21 cellular contexts compared by ENCODE assay signal in genomic region chr1:30537279-30537678, GRCh38.
"Had no signal": no experiment of that assay in that cellular context is flagged by ENCODE, and none has a peak within 500 bp of the region (broad histone marks: within the 10 kb centered on the region; RNA-seq: fewer than 3 reads in every experiment).

No MANE protein-coding gene starts in this region.

- H3K9me3 Mint-ChIP-seq: memory B cell; stimulated activated effector memory CD8-positive, alpha-beta T cell treated with anti-CD3 and anti-CD28 coated beads, Interleukin-12 subunit alpha, Interleukin-12 subunit beta, amount 100 ng/mL, for 72 hours had no signal

- H3K4me1 ChIP-seq: esophagus squamous epithelium, prostate gland, stomach, thyroid gland had no signal

- H3K4me3 ChIP-seq: esophagus squamous epithelium, lung, mucosa of descending colon, prostate gland, stomach, thyroid gland had no signal

- H3K36me3 Mint-ChIP-seq: memory B cell; mesothelial cell of epicardium; naive B cell; stimulated activated effector memory CD8-positive, alpha-beta T cell treated with anti-CD3 and anti-CD28 coated beads, Interleukin-12 subunit alpha, Interleukin-12 subunit beta, amount 100 ng/mL, for 72 hours had no signal

- H3K27ac Mint-ChIP-seq: memory B cell; mesothelial cell of epicardium; naive B cell; nephron progenitor cell; stimulated activated effector memory CD8-positive, alpha-beta T cell treated with anti-CD3 and anti-CD28 coated beads, Interleukin-12 subunit alpha, Interleukin-12 subunit beta, amount 100 ng/mL, for 72 hours had no signal

- DNase-seq: cerebellar nuclear complex; effector memory CD4-positive, alpha-beta T cell; esophagus squamous epithelium; foreskin melanocyte; mucosa of descending colon; naive B cell; nephron progenitor cell; nucleus accumbens; right cardiac atrium; small intestine; stimulated activated CD4-positive, alpha-beta T cell treated with anti-CD3 and anti-CD28 coated beads, Interleukin-2, amount 100 ng/mL, for 24 hours; stimulated activated CD4-positive, alpha-beta T cell treated with anti-CD3 and anti-CD28 coated beads, Interleukin-4, amount 100 ng/mL, for 24 hours; stimulated activated naive CD4-positive, alpha-beta T cell treated with Interleukin-2 at 50 U/mL for 16 hours; stomach; thyroid gland; trophoblast cell had no signal

- H3K36me3 ChIP-seq: esophagus squamous epithelium, prostate gland, stomach, thyroid gland had no signal

- H3K27me3 ChIP-seq: esophagus squamous epithelium, thyroid gland had no signal

- H3K4me3 Mint-ChIP-seq: memory B cell; mesothelial cell of epicardium; naive B cell; nephron progenitor cell; stimulated activated effector memory CD8-positive, alpha-beta T cell treated with anti-CD3 and anti-CD28 coated beads, Interleukin-12 subunit alpha, Interleukin-12 subunit beta, amount 100 ng/mL, for 72 hours had no signal

- ATAC-seq: mucosa of descending colon; right cardiac atrium; stimulated activated effector memory CD8-positive, alpha-beta T cell treated with anti-CD3 and anti-CD28 coated beads, Interleukin-12 subunit alpha, Interleukin-12 subunit beta, amount 100 ng/mL, for 72 hours had no signal

- H3K27ac ChIP-seq: esophagus squamous epithelium, prostate gland, stomach, thyroid gland had no signal

- H3K4me1 Mint-ChIP-seq: memory B cell; mesothelial cell of epicardium; naive B cell; stimulated activated effector memory CD8-positive, alpha-beta T cell treated with anti-CD3 and anti-CD28 coated beads, Interleukin-12 subunit alpha, Interleukin-12 subunit beta, amount 100 ng/mL, for 72 hours had no signal

- H3K9me3 ChIP-seq: esophagus squamous epithelium, mucosa of descending colon, prostate gland, thyroid gland had no signal
